10 cellular contexts compared by ENCODE assay signal in genomic region chr17:3890893-3891219, GRCh38. TPM values are rescaled to one million over a fixed set of nuclear protein-coding genes. Genes with fewer than 3 reads are reported as not detected.
A peak's percentile ranks its signal among the peaks of the same experiment; 100 is the strongest.
DNase-seq lines count a peak whose midpoint lies in the region; ATAC-seq and TF ChIP-seq lines count a peak whose summit lies in the region.
"Had no signal": no experiment of that assay in that cellular context is flagged by ENCODE, and none has a peak within 500 bp of the region (broad histone marks: within the 10 kb centered on the region; RNA-seq: fewer than 3 reads in every experiment).

No MANE protein-coding gene starts in this region.

- H2BK5ac ChIP-seq in neuronal stem cell (ENCODE audit: low read length) = no peak overlapping the region

- DNase-seq in caudate nucleus (lab: John Stamatoyannopoulos, UW) (peak in 6 of 61 donors; percentile 17 to 63 (median 42)), neural crest cell (ENCODE audit: low read depth, low spot score) (no peak), GM13977 (ENCODE audit: low spot score) (no peak), neuronal stem cell (ENCODE audit: low spot score) (no peak), epidermal melanocyte (ENCODE audit: insufficient read length, low spot score) (no peak)
- DNase-seq: NCI-H2107 had no signal

- H3K27me3 ChIP-seq in BLaER1 treated with 17β-estradiol and CSF1 and Interleukin-3, amounts not matched to agents 10 nM and 100 nM = peaks cover 0 to 13% (median 9%) of the 10 kb centered on the region in 11 experiments; a peak in 7 of 22 replicates
- H3K27me3 ChIP-seq in neuronal stem cell (ENCODE audit: control insufficient read depth in 3 of 3, insufficient read depth in 3 of 3, low read depth in 1 of 3, low read length in 3 of 3) = peaks cover 0 to 51% (median 3%) of the 10 kb centered on the region in 3 experiments

- peaks cover 2% of the 10 kb centered on the region for H3K79me1 ChIP-seq in neuronal stem cell (ENCODE audit: low read depth, low read length)

- peak overlapping the region in 3 of 10 experiments; percentile 23 to 76 (median 41); a peak in 4 of 20 replicates for H3K4me3 ChIP-seq in BLaER1 treated with 17β-estradiol and CSF1 and Interleukin-3, amounts not matched to agents 10 nM and 100 nM
- H3K4me3 ChIP-seq in HEK293 (ENCODE audit: low read depth, low read length) (no peak overlapping the region), neuronal stem cell (ENCODE audit: low read length in 2 of 2) (no peak overlapping the region)

- H2BK120ac ChIP-seq in neuronal stem cell (ENCODE audit: low read depth, low read length) = no peak overlapping the region

- peak overlapping the region; percentile 91 to 100 (median 99) for H3K4me2 ChIP-seq in BLaER1 treated with 17β-estradiol and CSF1 and Interleukin-3, amounts not matched to agents 10 nM and 100 nM
- H3K4me2 ChIP-seq in neuronal stem cell (ENCODE audit: insufficient read depth, low read length, poor library complexity, severe bottlenecking) = no peak overlapping the region

- peaks cover 86 to 96% (median 91%) of the 10 kb centered on the region in 10 experiments for H3K4me1 ChIP-seq in BLaER1 treated with 17β-estradiol and CSF1 and Interleukin-3, amounts not matched to agents 10 nM and 100 nM
- peaks cover 42% of the 10 kb centered on the region for H3K4me1 ChIP-seq in HEK293 (ENCODE audit: control insufficient read depth, insufficient read depth, low read length)
- H3K4me1 ChIP-seq in neuronal stem cell (ENCODE audit: control insufficient read depth in 2 of 2, insufficient read depth in 1 of 2, low read depth in 1 of 2, low read length in 2 of 2) = peaks cover 14 to 18% of the 10 kb centered on the region in 2 donors

- H3K27ac Mint-ChIP-seq in neural crest cell (ENCODE audit: unreplicated experiment) = peak overlapping the region; percentile 71

- H2AFZ ChIP-seq in neuronal stem cell (ENCODE audit: low read length) = no peak overlapping the region

- no peak overlapping the region for H4K91ac ChIP-seq in neuronal stem cell (ENCODE audit: low read depth, low read length, poor library complexity)

- POLR2A ChIA-PET in HEK293 (lab: Yijun Ruan, JAX) = interaction anchor here (1.0 to 1.4 kb wide), 2 partner anchors 46 to 167 kb away, joined by 3 to 4 read pairs; partner anchors contain the start of gene HASPIN

- no peaks in the 10 kb centered on the region for H3K36me3 Mint-ChIP-seq in neural crest cell (ENCODE audit: low read depth)

- H3K4ac ChIP-seq in neuronal stem cell (ENCODE audit: low read length) = no peak overlapping the region

- no peak overlapping the region for H4K8ac ChIP-seq in neuronal stem cell (ENCODE audit: low read depth, low read length)

- H3K18ac ChIP-seq in neuronal stem cell (ENCODE audit: low read length) = no peak overlapping the region

- H3K4me1 Mint-ChIP-seq in neural crest cell = peaks cover 26% of the 10 kb centered on the region

- H3K9me3 Mint-ChIP-seq in neural crest cell = no peaks in the 10 kb centered on the region

- peaks cover 25% of the 10 kb centered on the region for H3K27me3 Mint-ChIP-seq in neural crest cell (ENCODE audit: low read depth)

- CTCF ChIA-PET in HEK293 (lab: Yijun Ruan, JAX) = interaction anchor here (0.8 to 3.0 kb wide), 7 partner anchors 23 to 156 kb away, joined by 3 to 16 read pairs (median 5); partner anchors contain the start of gene NCBP3

- H2BK12ac ChIP-seq in neuronal stem cell (ENCODE audit: low read length) = no peak overlapping the region

- H2AK5ac ChIP-seq in neuronal stem cell (ENCODE audit: low read depth, low read length) = no peak overlapping the region

- peak overlapping the region in 9 of 11 experiments; percentile 47 to 80 (median 62); a peak in 14 of 22 replicates for H3K9ac ChIP-seq in BLaER1 treated with 17β-estradiol and CSF1 and Interleukin-3, amounts not matched to agents 10 nM and 100 nM
- no peak overlapping the region for H3K9ac ChIP-seq in neuronal stem cell (ENCODE audit: low read depth, low read length, poor library complexity)

- peaks cover 0 to 27% (median 9%) of the 10 kb centered on the region in 11 experiments; a peak in 12 of 22 replicates for H4K20me1 ChIP-seq in BLaER1 treated with 17β-estradiol and CSF1 and Interleukin-3, amounts not matched to agents 10 nM and 100 nM

- TF ChIP-seq CTCF in HEK293 (tag by site-specific recombination; IDR thresholded peaks at IDR 0.05) (no peak), neural crest cell (conservative IDR thresholded peaks at IDR 0.05) (no peak), GM13977 (IDR thresholded peaks at IDR 0.05; ENCODE audit: extremely low read depth, insufficient read depth, missing control alignments) (no peak)

- H3K9me3 ChIP-seq in BLaER1 treated with 17β-estradiol and CSF1 and Interleukin-3, amounts not matched to agents 10 nM and 100 nM (replicated peaks in 1 of 11) = no peaks in the 10 kb centered on the region
- H3K9me3 ChIP-seq in HEK293 (ENCODE audit: control insufficient read depth, insufficient read depth, low read depth, low read length) (no peaks in the 10 kb centered on the region), neuronal stem cell (replicated peaks in 1 of 2; ENCODE audit: control insufficient read depth in 2 of 2, insufficient read depth in 1 of 2, low read depth in 1 of 2, low read length in 2 of 2) (no peaks in the 10 kb centered on the region)

- ATAC-seq in HG02571 (IDR thresholded peaks at IDR 0.05; ENCODE audit: unreplicated experiment) = no peak
- ATAC-seq: HepG2 had no signal

- no peak overlapping the region for H3K14ac ChIP-seq in neuronal stem cell (ENCODE audit: low read length)

- no peak overlapping the region for H3K23ac ChIP-seq in neuronal stem cell (ENCODE audit: low read depth, low read length, poor library complexity)

- no peak overlapping the region for H2BK15ac ChIP-seq in neuronal stem cell (ENCODE audit: low read length)

- H3K36me3 ChIP-seq in BLaER1 treated with 17β-estradiol and CSF1 and Interleukin-3, amounts not matched to agents 10 nM and 100 nM = no peaks in the 10 kb centered on the region; a peak in 1 of 22 replicates
- H3K36me3 ChIP-seq in HEK293 (ENCODE audit: control insufficient read depth in 2 of 2, insufficient read depth in 1 of 2, low read length in 2 of 2) (peaks cover 0 to 2% of the 10 kb centered on the region in 2 experiments; a peak in 1 of 3 replicates), neuronal stem cell (replicated peaks in 1 of 2; ENCODE audit: control insufficient read depth in 2 of 2, insufficient read depth in 2 of 2, low read length in 2 of 2) (no peaks in the 10 kb centered on the region)

- peak overlapping the region; percentile 87 for H3K4me3 Mint-ChIP-seq in neural crest cell

- H3K27ac ChIP-seq in BLaER1 treated with 17β-estradiol and CSF1 and Interleukin-3, amounts not matched to agents 10 nM and 100 nM = peak overlapping the region in 9 of 11 experiments; percentile 57 to 82 (median 74); a peak in 14 of 22 replicates
- peak overlapping the region; percentile 90 for H3K27ac ChIP-seq in HEK293 (ENCODE audit: extremely low read depth, low read depth, low read length)
- peak overlapping the region; percentile 27 for H3K27ac ChIP-seq in caudate nucleus (ENCODE audit: low read depth, low read length)
- H3K27ac ChIP-seq in neuronal stem cell (replicated peaks; ENCODE audit: low read length) = no peak overlapping the region

- no CpG with 5 or more reads among the region's 4 CpGs for WGBS in neuronal stem cell (ENCODE audit: extremely low coverage in 2 of 2, insufficient read length in 2 of 2, insufficient replicate concordance in 1 of 2), 2 donors

- in situ Hi-C loops in GM13977 (cut with MboI; ENCODE audit: low pct_unique_long_range_greater_than_20kb, low sequenced_read_pairs, unreplicated experiment) = no loop called here

TF ChIP-seq in HEK293, 187 proteins besides CTCF, POLR2A, EP300 and RAD21:
- 0 out of 2 replicates have a peak, but pooled peaks have one; percentile 13 for TF ChIP-seq IKZF3 (tag by site-specific recombination; IDR thresholded peaks at IDR 0.05)
- peak; percentile 78 for TF ChIP-seq EGR2 (tag by site-specific recombination; IDR thresholded peaks at IDR 0.05; ENCODE audit: low read depth)
- peak; percentile 36; the same call in 1 of the 2 replicates for TF ChIP-seq ZFHX2 (tag by site-specific recombination; conservative IDR thresholded peaks at IDR 0.05)
- no peak for TF ChIP-seq ZNF148 (tag by site-specific recombination; IDR thresholded peaks at IDR 0.05; ENCODE audit: borderline replicate concordance)

RNA-seq across cellular contexts. Expression of gene CAMKK1, which starts 2.0 kb away (rescaled TPM):
- 4.0 and 4.5 TPM in 2 replicates for total RNA-seq in neural crest cell
- polyA plus RNA-seq in neuronal stem cell (2013, experiment 1 of 2) = 4.8 TPM
- polyA plus RNA-seq in neuronal stem cell (2013, experiment 2 of 2) = 5.0 TPM

RNA-seq across cellular contexts. Expression of gene P2RX1, which starts 25.4 kb away (rescaled TPM):
- not detected in 2 replicates for total RNA-seq in neural crest cell
- polyA plus RNA-seq in neuronal stem cell (2013, experiment 1 of 2) = not detected
- polyA plus RNA-seq in neuronal stem cell (2013, experiment 2 of 2) = not detected

RNA-seq across cellular contexts. Expression of gene NCBP3, which starts 44.8 kb away (rescaled TPM):
- 61.5 and 65.6 TPM in 2 replicates for total RNA-seq in neural crest cell
- polyA plus RNA-seq in neuronal stem cell (2013, experiment 1 of 2) = 32.2 TPM
- 31.9 TPM for polyA plus RNA-seq in neuronal stem cell (2013, experiment 2 of 2)
